In genomic region chr3:138259126-138259525, GRCh38 we compare ENCODE assay signal across 5 cellular contexts.
"Had no signal": no experiment of that assay in that cellular context is flagged by ENCODE, and none has a peak within 500 bp of the region (broad histone marks: within the 10 kb centered on the region; RNA-seq: fewer than 3 reads in every experiment).

No MANE protein-coding gene starts in this region.

- H3K4me3 ChIP-seq: K562 had no signal

- H3K27ac ChIP-seq: HL-60 had no signal

- DNase-seq: IMR-90, KBM-7, KG1 had no signal
